In genomic region chr15:45637552-45638033, GRCh38 we compare ENCODE assay signal across 8 cellular contexts. TPM values are rescaled to one million over a fixed set of nuclear protein-coding genes. Genes with fewer than 3 reads are reported as not detected.
A peak's percentile ranks its signal among the peaks of the same experiment; 100 is the strongest.
DNase-seq lines count a peak whose midpoint lies in the region; ATAC-seq and TF ChIP-seq lines count a peak whose summit lies in the region.

No MANE protein-coding gene starts in this region.

- in situ Hi-C loops in Caki2 (cut with HindIII; ENCODE audit: low pct_unique_long_range_greater_than_20kb, low sequenced_read_pairs), result no loop called here

- peak overlapping the region; percentile 82 for H3K4me3 Mint-ChIP-seq in activated B cell treated with CpG ODN at 0.5 μM for 24 hours

- H3K27ac Mint-ChIP-seq in activated B cell treated with CpG ODN at 0.5 μM for 24 hours, result peak overlapping the region; percentile 90

- CTCF ChIA-PET in activated B cell treated with CpG ODN at 0.5 μM for 24 hours (lab: Charles Lee) (interaction anchor here (1.2 to 1.4 kb wide), 3 partner anchors 24 to 206 kb away, joined by 5 to 6 read pairs (median 6); no protein-coding TSS in a partner anchor), HEK293T (lab: Yijun Ruan, JAX) (no interaction called here)

- ATAC-seq in GM19463 (IDR thresholded peaks at IDR 0.05; ENCODE audit: unreplicated experiment) (peak; percentile 42), activated B cell treated with CpG ODN at 0.5 μM for 24 hours (ENCODE audit: low read depth) (peak; percentile 43)

- H3K36me3 Mint-ChIP-seq in activated B cell treated with CpG ODN at 0.5 μM for 24 hours (ENCODE audit: low read depth), result peaks cover 13% of the 10 kb centered on the region

- peak overlapping the region; percentile 51 for H3K4me3 ChIP-seq in colonic mucosa

- intact Hi-C loops in activated B cell treated with CpG ODN at 0.5 μM for 24 hours (cut with micrococcal nuclease) (no loop called here), colonic mucosa (cut with DNase I) (no loop called here)

- H3K9me3 ChIP-seq in colonic mucosa, result no peaks in the 10 kb centered on the region

- H3K36me3 ChIP-seq in colonic mucosa, result no peaks in the 10 kb centered on the region

- H3K4me1 ChIP-seq in colonic mucosa, result peaks cover 15% of the 10 kb centered on the region

- POLR2A ChIA-PET in activated B cell treated with CpG ODN at 0.5 μM for 24 hours (lab: Charles Lee) (interaction anchor here (0.6 to 1.7 kb wide), 5 partner anchors 16 to 471 kb away, joined by 3 to 10 read pairs (median 3); partner anchors contain the start of gene BLOC1S6), HEK293T (lab: Yijun Ruan, JAX) (no interaction called here)

- peak; percentile 52 for DNase-seq in Caki2 (ENCODE audit: low read depth)
- peak; percentile 65 for DNase-seq in HT1080 (ENCODE audit: low read depth)
- no peak for DNase-seq in activated B cell treated with CpG ODN at 0.5 μM for 24 hours
- DNase-seq in colonic mucosa, result peak; percentile 76
- peak; percentile 69 for DNase-seq in mucosa of gallbladder (ENCODE audit: low spot score)
- peak; percentile 79 for DNase-seq in stromal cell of bone marrow (ENCODE audit: low read depth)
- no peak for DNase-seq in HEK293T (ENCODE audit: extremely low spot score)

- peak overlapping the region; percentile 33 to 80 for H3K9ac ChIP-seq in colonic mucosa (ENCODE audit: low read depth in 2 of 2, low read length in 2 of 2)

- H3K9me3 Mint-ChIP-seq in activated B cell treated with CpG ODN at 0.5 μM for 24 hours, result no peaks in the 10 kb centered on the region

- peak overlapping the region; percentile 97 for H3K27ac ChIP-seq in colonic mucosa

- H3K4me1 Mint-ChIP-seq in activated B cell treated with CpG ODN at 0.5 μM for 24 hours, result peaks cover 42% of the 10 kb centered on the region

- TF ChIP-seq CTCF in activated B cell treated with CpG ODN at 0.5 μM for 24 hours (IDR thresholded peaks at IDR 0.05), result no peak
- no peak for TF ChIP-seq CTCF in colonic mucosa (IDR thresholded peaks at IDR 0.05)

- no peaks in the 10 kb centered on the region for H3K27me3 ChIP-seq in colonic mucosa

- no peaks in the 10 kb centered on the region for H3K27me3 Mint-ChIP-seq in activated B cell treated with CpG ODN at 0.5 μM for 24 hours

TF ChIP-seq in HEK293T, 16 proteins besides CTCF, POLR2A, EP300 and RAD21:
- TF ChIP-seq SUZ12 (IDR thresholded peaks at IDR 0.05) (no peak), CTBP1 (IDR thresholded peaks at IDR 0.05; ENCODE audit: borderline replicate concordance) (no peak), ZNF384 (IDR thresholded peaks at IDR 0.05) (no peak), TARDBP (IDR thresholded peaks at IDR 0.05) (no peak), SP1 (IDR thresholded peaks at IDR 0.05) (no peak), BHLHE40 (IDR thresholded peaks at IDR 0.05; ENCODE audit: borderline replicate concordance) (no peak), HDGF (IDR thresholded peaks at IDR 0.05; ENCODE audit: borderline replicate concordance) (no peak), LEF1 (IDR thresholded peaks at IDR 0.05; ENCODE audit: borderline replicate concordance) (no peak), FOXM1 (IDR thresholded peaks at IDR 0.05; ENCODE audit: borderline replicate concordance) (no peak), ELF4 (IDR thresholded peaks at IDR 0.05) (no peak), ARNT (IDR thresholded peaks at IDR 0.05) (no peak), FOXK2 (IDR thresholded peaks at IDR 0.05) (no peak), L3MBTL2 (conservative IDR thresholded peaks at IDR 0.05) (no peak), PKNOX1 (IDR thresholded peaks at IDR 0.05) (no peak), NFRKB (IDR thresholded peaks at IDR 0.05) (no peak), FOXA1 (IDR thresholded peaks at IDR 0.05) (no peak)

RNA-seq across cellular contexts. Expression of gene SQOR, which starts 2.8 kb away (rescaled TPM):
- total RNA-seq in Caki2 (2014; rRNA removed; shearing (Covaris generic); ENCODE audit: low replicate concordance), result 165 and 205 TPM in 2 replicates
- 16.4 and 22.9 TPM in 2 replicates for total RNA-seq in HT1080 (2014; rRNA removed; shearing (Covaris generic))
- polyA plus RNA-seq in HT1080 (2015; cell fraction: cytosol; rRNA removed), result 23.2 and 24.2 TPM in 2 replicates
- polyA plus RNA-seq in HT1080 (2015; cell fraction: nucleus; rRNA removed), result 24.2 and 26.8 TPM in 2 replicates
- 39.2 and 44.9 TPM in 2 replicates for total RNA-seq in activated B cell treated with CpG ODN at 0.5 μM for 24 hours
- total RNA-seq in colonic mucosa, result 100 to 1,000 TPM; 308 to 500 TPM
- total RNA-seq in mucosa of gallbladder, result 29.4 TPM

RNA-seq across cellular contexts. Expression of gene BLOC1S6, which starts 50.4 kb away (rescaled TPM):
- 37.2 and 66.1 TPM in 2 replicates for total RNA-seq in Caki2 (2014; rRNA removed; shearing (Covaris generic); ENCODE audit: low replicate concordance)
- 34.9 and 46.4 TPM in 2 replicates for total RNA-seq in HT1080 (2014; rRNA removed; shearing (Covaris generic))
- polyA plus RNA-seq in HT1080 (2015; cell fraction: cytosol; rRNA removed), result 43.8 and 61.3 TPM in 2 replicates
- 19.5 and 20.2 TPM in 2 replicates for polyA plus RNA-seq in HT1080 (2015; cell fraction: nucleus; rRNA removed)
- total RNA-seq in activated B cell treated with CpG ODN at 0.5 μM for 24 hours, result 39.4 and 41.2 TPM in 2 replicates
- 10 to 100 TPM; 28.3 to 31.9 TPM for total RNA-seq in colonic mucosa
- total RNA-seq in mucosa of gallbladder, result 30.9 TPM

Comparison
In these comparisons a context has a peak if more than half of its experiments do, and no peak if none do; other contexts are left out.
1. DNase-seq: peak in Caki2 (single experiment), HT1080 (single experiment), colonic mucosa (single experiment), mucosa of gallbladder (single experiment) and stromal cell of bone marrow (single experiment); none in activated B cell treated with CpG ODN at 0.5 μM for 24 hours (single experiment) and HEK293T (single experiment).